8 cellular contexts compared by ENCODE assay signal in the genomic region with DNA sequence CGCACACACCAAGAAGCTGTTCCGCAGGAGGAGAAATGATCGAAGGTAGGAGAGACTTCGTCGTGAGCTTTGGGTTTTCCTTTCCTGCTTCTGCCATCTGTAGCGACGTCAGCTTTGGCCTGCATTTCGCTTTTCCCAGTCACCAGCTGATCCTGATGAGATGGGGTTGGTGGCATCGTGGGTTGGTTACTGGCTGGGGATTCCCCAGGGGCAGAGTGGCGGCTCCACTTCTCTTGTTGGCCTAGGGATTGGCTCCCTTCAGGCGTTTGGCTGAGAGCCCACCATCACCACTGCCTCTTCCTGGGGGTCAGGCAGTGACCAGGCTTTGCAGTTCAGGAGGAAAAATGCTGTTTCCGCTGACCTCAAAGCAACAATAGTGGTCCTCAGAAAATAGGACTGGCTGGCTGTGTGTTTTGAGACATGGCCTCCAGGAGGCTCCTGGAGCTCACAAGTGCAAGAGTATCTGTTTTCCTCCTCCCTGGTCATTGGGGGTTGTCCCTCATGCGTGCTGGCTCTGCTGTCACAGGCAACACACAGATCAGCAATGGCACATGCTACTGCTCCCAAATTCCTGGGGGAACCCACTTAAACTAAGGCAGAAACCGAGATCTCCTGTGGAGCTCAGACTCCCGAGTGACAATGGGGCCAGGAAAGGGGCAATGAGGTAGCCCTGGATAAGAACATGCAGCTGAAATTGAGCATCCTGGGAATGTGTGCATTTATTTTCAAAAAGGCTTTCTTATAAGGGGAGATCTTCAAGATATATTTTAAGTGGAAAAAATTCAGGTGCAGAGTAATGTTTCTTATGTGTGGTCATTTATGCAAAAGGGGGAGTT.
DNase-seq lines count a peak whose midpoint lies in the region; TF ChIP-seq lines count a peak whose summit lies in the region.

No MANE protein-coding gene starts in this region.

- H3K4me3 ChIP-seq in HL-60 (replicated peaks; ENCODE audit: insufficient read depth, low read length), result no peak overlapping the region

- no peaks in the 10 kb centered on the region for H3K27me3 ChIP-seq in HL-60 (ENCODE audit: insufficient read depth, poor library complexity, severe bottlenecking)

- DNase-seq in NCI-H146 (lab: John Stamatoyannopoulos, UW) (peak; percentile 59), NCI-H146 treated with DMSO at 0.1 percent for 48 hours (lab: John Stamatoyannopoulos, UW; ENCODE audit: unreplicated experiment) (no peak), HL-60 (ENCODE audit: low read depth in 1 of 2, low spot score in 1 of 2) (peak in 1 of 2 experiments; percentile 34), globus pallidus (ENCODE audit: low spot score) (peak; percentile 57), retina (peak; percentile 72), GOT3 (lab: John Stamatoyannopoulos, UW) (no peak), amniotic stem cell (lab: John Stamatoyannopoulos, UW) (no peak)

- TF ChIP-seq CTCF in HL-60 (IDR thresholded peaks at IDR 0.05; ENCODE audit: insufficient read depth, low read length) (peak; percentile 34), VCaP (conservative IDR thresholded peaks at IDR 0.05) (peak; percentile 81)

- H3K27ac ChIP-seq in HL-60 (replicated peaks) (no peak overlapping the region), VCaP (no peak overlapping the region)

Comparison
In these comparisons a context has a peak if more than half of its experiments do, and no peak if none do; other contexts are left out.
1. DNase-seq: peak in NCI-H146 (single experiment), globus pallidus (single experiment) and retina (single experiment); none in NCI-H146 treated with DMSO at 0.1 percent for 48 hours (single experiment), GOT3 (single experiment) and amniotic stem cell (single experiment).